19 cellular contexts compared by ENCODE assay signal in the genomic region with DNA sequence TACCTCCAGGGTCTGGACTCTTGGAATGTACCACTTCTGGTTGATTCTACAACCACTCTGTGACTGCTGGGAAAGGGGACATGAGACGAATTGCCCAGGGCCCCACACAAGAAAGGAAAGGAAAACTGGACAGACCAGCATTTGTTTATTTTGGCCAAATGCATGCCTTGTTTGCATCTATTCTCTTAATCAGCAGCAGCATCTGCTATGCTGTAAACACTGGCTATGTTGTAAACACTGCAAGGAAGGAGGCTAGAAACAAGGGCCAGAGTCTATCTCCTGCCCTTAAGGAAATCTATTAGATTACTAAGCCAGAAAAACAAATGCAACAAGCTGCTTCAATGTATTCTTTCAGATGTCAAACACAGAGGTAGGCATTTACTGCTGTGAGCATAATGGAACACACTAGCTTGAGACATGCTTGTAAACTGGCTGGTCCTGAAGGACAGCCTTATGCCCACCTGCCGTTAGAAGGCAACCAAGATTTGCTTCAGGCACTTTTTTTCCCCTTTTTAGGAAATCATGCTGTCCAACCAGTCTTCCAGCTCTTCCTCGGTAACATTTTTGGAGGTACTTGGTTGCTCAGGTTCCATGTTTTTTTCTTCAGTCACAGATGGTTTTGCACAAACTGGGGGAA.
"Had no signal": no experiment of that assay in that cellular context is flagged by ENCODE, and none has a peak within 500 bp of the region (broad histone marks: within the 10 kb centered on the region; RNA-seq: fewer than 3 reads in every experiment).

No MANE protein-coding gene starts in this region.

- H3K36me3 ChIP-seq: brain microvascular endothelial cell had no signal

- H3K27me3 Mint-ChIP-seq: activated CD4-positive, alpha-beta T cell treated with anti-CD3 and anti-CD28 coated beads, Interleukin-2, amount 10 ng/mL, durations not matched to agents 24 days and 14 days; activated naive CD8-positive, alpha-beta T cell treated with anti-CD3 and anti-CD28 coated beads, Interleukin-2, amount 10 ng/mL, durations not matched to agents 7 days and 5 days; dendritic cell treated with granulocyte-macrophage colony-stimulating factor and Interleukin-4, amounts not matched to agents 40 ng/mL and 50 ng/mL, for 4 days had no signal

- H3K4me3 Mint-ChIP-seq: activated CD4-positive, alpha-beta T cell treated with anti-CD3 and anti-CD28 coated beads, Interleukin-2, amount 10 ng/mL, durations not matched to agents 24 days and 14 days; activated CD8-positive, alpha-beta T cell treated with anti-CD3 and anti-CD28 coated beads, Interleukin-2, amount 10 ng/mL, durations not matched to agents 7 days and 5 days; activated naive CD8-positive, alpha-beta T cell treated with anti-CD3 and anti-CD28 coated beads, Interleukin-2, amount 10 ng/mL, durations not matched to agents 7 days and 5 days; dendritic cell treated with granulocyte-macrophage colony-stimulating factor and Interleukin-4, amounts not matched to agents 40 ng/mL and 50 ng/mL, for 4 days; natural killer cell had no signal

- DNase-seq: activated CD4-positive, alpha-beta T cell treated with anti-CD3 and anti-CD28 coated beads, Interleukin-2, amount 10 ng/mL, durations not matched to agents 24 days and 14 days; activated CD4-positive, CD25-positive, alpha-beta regulatory T cell; activated CD8-positive, alpha-beta T cell treated with anti-CD3 and anti-CD28 coated beads, Interleukin-2, amount 10 ng/mL, durations not matched to agents 7 days and 5 days; activated naive CD4-positive, alpha-beta T cell; activated naive CD8-positive, alpha-beta T cell treated with anti-CD3 and anti-CD28 coated beads, Interleukin-2, amount 10 ng/mL, durations not matched to agents 7 days and 5 days; brain microvascular endothelial cell; cerebellar nuclear complex; effector memory CD4-positive, alpha-beta T cell; natural killer cell; nucleus accumbens; stimulated activated CD4-positive, alpha-beta T cell treated with anti-CD3 and anti-CD28 coated beads, Interleukin-4, amount 100 ng/mL, for 4 hours; stimulated activated CD8-positive, alpha-beta memory T cell treated with anti-CD3 and anti-CD28 coated beads, Interleukin-4, amount 100 ng/mL, for 48 hours; stimulated activated naive CD8-positive, alpha-beta T cell treated with anti-CD3 and anti-CD28 coated beads, Interleukin-15, Interleukin-2, amounts not matched to agents 100 U/mL and 50 U/mL, for 24 hours; transverse colon had no signal

- H3K27ac ChIP-seq: brain microvascular endothelial cell, epithelial cell of prostate, skin epidermis, transverse colon had no signal

- H3K4me1 Mint-ChIP-seq: natural killer cell had no signal

- H3K9me3 ChIP-seq: transverse colon had no signal

- ATAC-seq: activated CD8-positive, alpha-beta T cell treated with anti-CD3 and anti-CD28 coated beads, Interleukin-2, amount 10 ng/mL, durations not matched to agents 7 days and 5 days; left lobe of liver; natural killer cell; stimulated activated naive CD8-positive, alpha-beta T cell treated with anti-CD3 and anti-CD28 coated beads, Interleukin-15, Interleukin-2, amounts not matched to agents 100 U/mL and 50 U/mL, for 24 hours had no signal

- H3K27ac Mint-ChIP-seq: activated CD4-positive, alpha-beta T cell treated with anti-CD3 and anti-CD28 coated beads, Interleukin-2, amount 10 ng/mL, durations not matched to agents 24 days and 14 days; activated CD8-positive, alpha-beta T cell treated with anti-CD3 and anti-CD28 coated beads, Interleukin-2, amount 10 ng/mL, durations not matched to agents 7 days and 5 days; activated naive CD8-positive, alpha-beta T cell treated with anti-CD3 and anti-CD28 coated beads, Interleukin-2, amount 10 ng/mL, durations not matched to agents 7 days and 5 days; dendritic cell treated with granulocyte-macrophage colony-stimulating factor and Interleukin-4, amounts not matched to agents 40 ng/mL and 50 ng/mL, for 4 days; natural killer cell had no signal

- FAIRE-seq: islet of Langerhans had no signal

- H3K27me3 ChIP-seq: brain microvascular endothelial cell, transverse colon had no signal

- H3K4me3 ChIP-seq: skin epidermis, transverse colon had no signal

- H3K4me1 ChIP-seq: transverse colon had no signal

- H3K9me3 Mint-ChIP-seq: activated CD4-positive, alpha-beta T cell treated with anti-CD3 and anti-CD28 coated beads, Interleukin-2, amount 10 ng/mL, durations not matched to agents 24 days and 14 days; activated naive CD8-positive, alpha-beta T cell treated with anti-CD3 and anti-CD28 coated beads, Interleukin-2, amount 10 ng/mL, durations not matched to agents 7 days and 5 days; dendritic cell treated with granulocyte-macrophage colony-stimulating factor and Interleukin-4, amounts not matched to agents 40 ng/mL and 50 ng/mL, for 4 days; natural killer cell had no signal
